ENCODE assay signal across 8 cellular contexts in the genomic region with DNA sequence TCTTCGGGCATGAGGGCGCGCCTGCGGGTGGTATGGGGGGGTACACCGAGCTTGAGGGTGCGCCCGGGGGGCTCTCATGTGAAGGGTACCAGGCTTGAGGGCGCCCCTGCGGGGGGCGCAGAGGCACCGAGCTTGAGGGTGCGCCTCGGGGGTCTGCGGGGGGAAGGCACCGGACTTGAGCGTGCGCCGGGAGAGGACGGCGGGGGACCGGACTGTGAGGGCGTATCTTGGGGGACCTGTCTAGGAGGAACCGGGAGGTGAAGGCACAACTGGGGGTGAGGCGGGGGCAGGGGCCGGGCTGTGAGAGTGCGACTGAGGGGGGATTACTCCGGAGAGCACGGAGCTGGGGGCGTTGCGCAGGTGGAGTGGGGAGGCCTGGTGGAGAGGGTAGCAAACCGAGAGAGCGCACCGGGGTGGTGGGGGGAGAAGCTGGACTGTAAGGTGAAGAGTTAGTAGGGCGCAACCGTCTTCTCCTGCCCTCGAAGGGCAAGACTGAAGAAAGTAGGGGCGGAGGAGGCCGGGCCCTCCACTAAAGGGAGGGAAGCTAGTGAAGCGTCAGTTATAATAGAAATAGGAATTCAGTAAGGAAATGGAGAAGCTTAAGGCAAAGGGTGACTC. TPM values are rescaled to one million over a fixed set of nuclear protein-coding genes. Genes with fewer than 3 reads are reported as not detected.
A peak's percentile ranks its signal among the peaks of the same experiment; 100 is the strongest.
DNase-seq lines count a peak whose midpoint lies in the region; ATAC-seq, FAIRE-seq and TF ChIP-seq lines count a peak whose summit lies in the region.

No MANE protein-coding gene starts in this region.

- ATAC-seq in HG02981 (IDR thresholded peaks at IDR 0.05; ENCODE audit: unreplicated experiment) (no peak), GM19035 (IDR thresholded peaks at IDR 0.05; ENCODE audit: unreplicated experiment) (no peak)

- no peak for TF ChIP-seq POLR2A in ovary (IDR thresholded peaks at IDR 0.05)
- TF ChIP-seq POLR2A in H54 (IDR thresholded peaks at IDR 0.05; ENCODE audit: low read depth, low read length): no peak

- peaks cover 0 to 1% (median 0%) of the 10 kb centered on the region in 8 donors for H3K9me3 Mint-ChIP-seq in CD4-positive, alpha-beta memory T cell

- H3K36me3 Mint-ChIP-seq in CD4-positive, alpha-beta memory T cell: peaks cover 6 to 35% of the 10 kb centered on the region in 2 donors

- H3K27ac Mint-ChIP-seq in CD4-positive, alpha-beta memory T cell: peak overlapping the region; percentile 98 to 100 (median 99)

- H3K4me1 Mint-ChIP-seq in CD4-positive, alpha-beta memory T cell: peaks cover 7 to 46% (median 12%) of the 10 kb centered on the region in 4 donors

- no peaks in the 10 kb centered on the region for H3K9me3 ChIP-seq in CD4-positive, alpha-beta memory T cell (ENCODE audit: control insufficient read depth in 1 of 2, low read length in 2 of 2)
- H3K9me3 ChIP-seq in ovary: no peaks in the 10 kb centered on the region

- peak; percentile 16 to 51 (median 24) for DNase-seq in CD4-positive, alpha-beta memory T cell
- peak; percentile 36 for DNase-seq in NCI-H69 (lab: John Stamatoyannopoulos, UW)
- peak; percentile 37 for DNase-seq in activated gamma-delta T cell (lab: John Stamatoyannopoulos, UW)
- DNase-seq in germinal center (ENCODE audit: low spot score): peak; percentile 62
- DNase-seq in ovary: peak in 3 of 5 donors; percentile 43 to 57 (median 55)
- no peak for DNase-seq in H54 (ENCODE audit: insufficient read length, low spot score)

- TF ChIP-seq CTCF in ovary (IDR thresholded peaks at IDR 0.05): no peak

- no peaks in the 10 kb centered on the region for H3K36me3 ChIP-seq in CD4-positive, alpha-beta memory T cell (ENCODE audit: insufficient read depth, low read length)
- no peaks in the 10 kb centered on the region for H3K36me3 ChIP-seq in ovary

- H3K4me3 ChIP-seq in CD4-positive, alpha-beta memory T cell (ENCODE audit: low read length in 2 of 2): peak overlapping the region; percentile 34 to 68
- H3K4me3 ChIP-seq in ovary: peak overlapping the region; percentile 71

- H3K27ac ChIP-seq in CD4-positive, alpha-beta memory T cell (ENCODE audit: low read depth, low read length): peak overlapping the region; percentile 99
- H3K27ac ChIP-seq in ovary: peak overlapping the region; percentile 99

- no peaks in the 10 kb centered on the region for H3K27me3 ChIP-seq in CD4-positive, alpha-beta memory T cell (ENCODE audit: insufficient read depth, low read length)
- H3K27me3 ChIP-seq in ovary: no peaks in the 10 kb centered on the region

- H3K27me3 Mint-ChIP-seq in CD4-positive, alpha-beta memory T cell: no peaks in the 10 kb centered on the region

- no peak for TF ChIP-seq EP300 in ovary (IDR thresholded peaks at IDR 0.05)

- FAIRE-seq in H54 (lab: Jason Lieb, UNC): no peak

- peaks cover 23% of the 10 kb centered on the region for H3K4me1 ChIP-seq in CD4-positive, alpha-beta memory T cell (ENCODE audit: insufficient read depth, low read length)
- H3K4me1 ChIP-seq in ovary (ENCODE audit: insufficient read depth): peaks cover 14% of the 10 kb centered on the region

- peak overlapping the region; percentile 95 to 100 (median 99) for H3K4me3 Mint-ChIP-seq in CD4-positive, alpha-beta memory T cell

- 2 to 3% (median 2%) methylated on average over 32 to 39 of the region's 39 CpGs for WGBS in ovary, 3 donors

- POLR2A ChIA-PET in CD4-positive, alpha-beta memory T cell (lab: Charles Lee; ENCODE audit: partially characterized antibody): interaction anchor here (0.7 to 8.8 kb wide), 37 partner anchors 9 to 447 kb away, joined by 3 to 336 read pairs (median 5); partner anchors contain the start of genes ARCN1, CBL, CENATAC and HYOU1

- CTCF ChIA-PET in CD4-positive, alpha-beta memory T cell (lab: Charles Lee; ENCODE audit: partially characterized antibody): interaction anchor here (0.7 to 10.5 kb wide), 36 partner anchors 8 to 276 kb away, joined by 3 to 149 read pairs (median 4); partner anchors contain the start of genes BCL9L, CXCR5 and VPS11

- intact Hi-C loops in CD4-positive, alpha-beta memory T cell (cut with micrococcal nuclease): loop anchor here (1.0 to 5.0 kb wide), 5 partner anchors 15 to 226 kb away; partner anchors contain the start of genes RPS25, TRAPPC4 and UPK2
- intact Hi-C loops in ovary (cut with DNase I): loop anchor here in 2 of 4 donors (1.0 to 2.0 kb wide), 3 partner anchors 78 to 137 kb away; partner anchors contain the start of gene BCL9L (in 1 of the 2)

RNA-seq across cellular contexts. Expression of gene DDX6, which starts 1.1 kb away (rescaled TPM):
- total RNA-seq in CD4-positive, alpha-beta memory T cell: 100 to 1,000 TPM; 299 to 304 TPM
- polyA plus RNA-seq in CD4-positive, alpha-beta memory T cell: 10 to 100 TPM; 74.6 to 90.9 TPM
- total RNA-seq in ovary: 100 to 1,000 TPM in 5 of 7 donors, 10 to 100 TPM in 2; 81.6 to 212 (median 158) TPM
- polyA plus RNA-seq in ovary: 10 to 100 TPM; 33.9 to 80.6 TPM
